Comparison of ENCODE assay signal across 8 cellular contexts in genomic region chr15:70559223-70559823, GRCh38.
DNase-seq lines count a peak whose midpoint lies in the region; ATAC-seq and TF ChIP-seq lines count a peak whose summit lies in the region.

No MANE protein-coding gene starts in this region.

- H3K27ac Mint-ChIP-seq in CD14-positive monocyte (no peak overlapping the region), memory B cell (no peak overlapping the region)

- intact Hi-C loops in CD14-positive monocyte (cut with micrococcal nuclease): no loop called here

- peaks cover 90% of the 10 kb centered on the region for H3K27me3 ChIP-seq in adipocyte (replicated peaks; ENCODE audit: control insufficient read depth, insufficient read depth, low read length)

- H3K4me1 ChIP-seq in adipocyte (ENCODE audit: control insufficient read depth, insufficient read depth, low read length): no peaks in the 10 kb centered on the region

- no peak overlapping the region for H3K9ac ChIP-seq in adipocyte (ENCODE audit: low read length)

- DNase-seq in CD14-positive monocyte (ENCODE audit: low spot score) (peak; percentile 75), SKM-1 (lab: John Stamatoyannopoulos, UW; ENCODE audit: unreplicated experiment) (peak; percentile 78), adipocyte (ENCODE audit: low read depth) (peak; percentile 26), memory B cell (ENCODE audit: low spot score in 2 of 2) (no peak), NCI-H2029 treated with DMSO at 0.1 percent for 48 hours (lab: John Stamatoyannopoulos, UW) (no peak), NCI-H526 (lab: John Stamatoyannopoulos, UW) (no peak)
- DNase-seq in stimulated activated naive CD4-positive, alpha-beta T cell treated with Interleukin-2 at 50 U/mL for 16 hours (lab: John Stamatoyannopoulos, UW): peak; percentile 55

- no peaks in the 10 kb centered on the region for H3K36me3 Mint-ChIP-seq in CD14-positive monocyte
- no peaks in the 10 kb centered on the region for H3K36me3 Mint-ChIP-seq in memory B cell

- H3K9me3 Mint-ChIP-seq in CD14-positive monocyte (peaks cover 0 to 1% (median 0%) of the 10 kb centered on the region in 7 donors), memory B cell (no peaks in the 10 kb centered on the region)

- H3K4me3 Mint-ChIP-seq in CD14-positive monocyte (no peak overlapping the region), memory B cell (no peak overlapping the region)

- H3K9me3 ChIP-seq in adipocyte (ENCODE audit: control insufficient read depth, low read length): no peaks in the 10 kb centered on the region

- H3K27me3 Mint-ChIP-seq in CD14-positive monocyte (ENCODE audit: low read depth in 3 of 3): peaks cover 0 to 19% (median 3%) of the 10 kb centered on the region in 3 donors
- peaks cover 9% of the 10 kb centered on the region for H3K27me3 Mint-ChIP-seq in memory B cell

- no peak for TF ChIP-seq CTCF in CD14-positive monocyte (IDR thresholded peaks at IDR 0.05)

- no peaks in the 10 kb centered on the region for H3K36me3 ChIP-seq in adipocyte (ENCODE audit: control insufficient read depth, insufficient read depth, low read length, severe bottlenecking)

- peaks cover 2% of the 10 kb centered on the region for H3K4me1 Mint-ChIP-seq in CD14-positive monocyte
- H3K4me1 Mint-ChIP-seq in memory B cell: no peaks in the 10 kb centered on the region

- peak; percentile 90 for ATAC-seq in memory B cell (ENCODE audit: low read depth)
- ATAC-seq in HG02884 (IDR thresholded peaks at IDR 0.05; ENCODE audit: unreplicated experiment): no peak

- no peak overlapping the region for H3K4me3 ChIP-seq in adipocyte (ENCODE audit: low read length)

Comparison
In these comparisons a context has a peak if more than half of its experiments do, and no peak if none do; other contexts are left out.
1. DNase-seq: peak in CD14-positive monocyte (single experiment), SKM-1 (single experiment), adipocyte (single experiment) and stimulated activated naive CD4-positive, alpha-beta T cell treated with Interleukin-2 at 50 U/mL for 16 hours (single experiment); none in memory B cell (0 of 2), NCI-H2029 treated with DMSO at 0.1 percent for 48 hours (single experiment) and NCI-H526 (0 of 2).